Comparison of ENCODE assay signal across 11 cellular contexts in genomic region chr1:65467536-65467935, GRCh38. TPM values are rescaled to one million over a fixed set of nuclear protein-coding genes. Genes with fewer than 3 reads are reported as not detected.
DNase-seq lines count a peak whose midpoint lies in the region; ATAC-seq, FAIRE-seq and TF ChIP-seq lines count a peak whose summit lies in the region.
"Had no signal": no experiment of that assay in that cellular context is flagged by ENCODE, and none has a peak within 500 bp of the region (broad histone marks: within the 10 kb centered on the region; RNA-seq: fewer than 3 reads in every experiment).

No MANE protein-coding gene starts in this region.

- H3K9me3 ChIP-seq in colonic mucosa = no peaks in the 10 kb centered on the region
- no peaks in the 10 kb centered on the region for H3K9me3 ChIP-seq in pancreas

- FAIRE-seq in pancreas (lab: Jason Lieb, UNC) = no peak

- DNase-seq in DMS79 treated with DMSO at 0.1 percent for 48 hours (lab: John Stamatoyannopoulos, UW) (peak; percentile 41), DMS79 (lab: John Stamatoyannopoulos, UW) (no peak), NCI-H524 (lab: John Stamatoyannopoulos, UW) (peak; percentile 25 to 82), colonic mucosa (peak; percentile 60), pancreas (peak in 5 of 6 donors; percentile 45 to 81 (median 55)), DMS114 treated with DMSO at 0.1 percent for 48 hours (lab: John Stamatoyannopoulos, UW; ENCODE audit: unreplicated experiment) (no peak)
- no peak for DNase-seq in activated CD4-positive, alpha-beta T cell treated with anti-CD3 and anti-CD28 coated beads for 1 hour
- DNase-seq: 8988T had no signal

- H3K36me3 ChIP-seq in colonic mucosa = no peaks in the 10 kb centered on the region
- H3K36me3 ChIP-seq in pancreas = no peaks in the 10 kb centered on the region

- H3K4me3 ChIP-seq in colonic mucosa = no peak overlapping the region
- H3K4me3 ChIP-seq in pancreas = no peak overlapping the region

- ATAC-seq in pancreas (peak in 3 of 4 donors; percentile 72 to 85 (median 81)), GM18870 (IDR thresholded peaks at IDR 0.05; ENCODE audit: unreplicated experiment) (no peak)
- ATAC-seq: activated naive CD4-positive, alpha-beta T cell treated with anti-CD3 and anti-CD28 coated beads, Interleukin-2, amount 50 U/mL, for 72 hours; stimulated activated memory B cell treated with anti-CD40 and anti-IgM and Interleukin-4, amounts not matched to agents 10 μg/mL and 1 μg/mL and 100 μg/mL, for 72 hours had no signal

- 22 to 42% methylated on average over 6 of the region's 6 CpGs for WGBS in pancreas, 2 donors

- no peak overlapping the region for H3K27ac ChIP-seq in colonic mucosa
- no peak overlapping the region for H3K27ac ChIP-seq in pancreas

- H3K27me3 ChIP-seq in colonic mucosa = no peaks in the 10 kb centered on the region
- H3K27me3 ChIP-seq in pancreas = no peaks in the 10 kb centered on the region

- no peaks in the 10 kb centered on the region for H3K4me1 ChIP-seq in colonic mucosa
- H3K4me1 ChIP-seq in pancreas = peaks cover 0 to 11% (median 9%) of the 10 kb centered on the region in 3 donors

- H3K9ac ChIP-seq in colonic mucosa (ENCODE audit: low read depth in 2 of 2, low read length in 2 of 2) = no peak overlapping the region

- no peak for TF ChIP-seq CTCF in colonic mucosa (IDR thresholded peaks at IDR 0.05)
- TF ChIP-seq CTCF in pancreas (IDR thresholded peaks at IDR 0.05) = no peak

- intact Hi-C loops in colonic mucosa (cut with DNase I) (no loop called here), pancreas (cut with DNase I) (no loop called here)

RNA-seq across cellular contexts. Expression of gene LEPR, which starts 47.1 kb away (rescaled TPM):
- total RNA-seq in colonic mucosa = 1 to 10 TPM; 3.7 to 6.5 TPM
- 1 to 10 TPM; 1.3 to 5.1 (median 2.6) TPM for total RNA-seq in pancreas
- polyA plus RNA-seq in pancreas = 1 to 10 TPM in 1 of 2 donors, under 1 TPM in 1; 0.95 to 4.4 TPM

RNA-seq across cellular contexts. Expression of gene LEPROT, which starts 47.1 kb away (rescaled TPM):
- total RNA-seq in colonic mucosa (10 to 100 TPM; 45.1 to 77.6 TPM), pancreas (10 to 100 TPM; 25.4 to 45.5 (median 36.0) TPM)
- 10 to 100 TPM; 16.9 to 24.1 TPM for polyA plus RNA-seq in pancreas

Comparison
In these comparisons a context has a peak if more than half of its experiments do, and no peak if none do; other contexts are left out.
1. DNase-seq: peak in DMS79 treated with DMSO at 0.1 percent for 48 hours (single experiment), NCI-H524 (2 of 2), colonic mucosa (single experiment) and pancreas (5 of 6); none in DMS79 (single experiment), activated CD4-positive, alpha-beta T cell treated with anti-CD3 and anti-CD28 coated beads for 1 hour (single experiment) and DMS114 treated with DMSO at 0.1 percent for 48 hours (single experiment).